Comparison of ENCODE assay signal across 18 cellular contexts in the genomic region with DNA sequence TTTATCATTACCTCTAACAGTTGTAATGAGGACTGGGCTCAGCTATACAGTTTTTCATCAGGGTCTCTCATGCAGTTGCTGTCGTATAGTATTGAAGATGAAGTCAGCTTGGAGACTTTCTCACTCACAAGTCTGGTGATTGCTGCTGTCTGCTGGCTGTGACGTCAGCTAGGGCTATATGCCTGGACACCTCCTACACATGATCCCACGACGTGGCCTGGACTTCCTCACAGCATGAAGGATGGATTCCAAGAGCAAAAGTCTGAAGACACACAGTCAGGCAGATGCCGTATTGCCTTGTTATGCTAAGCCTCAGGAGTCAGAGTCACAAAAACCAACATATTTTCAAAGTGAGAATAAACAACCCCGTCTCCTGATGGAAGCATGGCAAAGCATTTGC.
DNase-seq lines count a peak whose midpoint lies in the region; ATAC-seq and TF ChIP-seq lines count a peak whose summit lies in the region.
"Had no signal": no experiment of that assay in that cellular context is flagged by ENCODE, and none has a peak within 500 bp of the region (broad histone marks: within the 10 kb centered on the region; RNA-seq: fewer than 3 reads in every experiment).

No MANE protein-coding gene starts in this region.

- H4K20me1 ChIP-seq in IMR-90 (ENCODE audit: insufficient read depth, low read length) = no peaks in the 10 kb centered on the region

- 80% methylated on average over 1 of the region's 6 CpGs; no CpG with 5 or more reads in 1 of the 2 experiments for WGBS in IMR-90 (ENCODE audit: extremely low coverage in 2 of 2, insufficient read length in 1 of 2), 2 experiments
- no CpG with 5 or more reads among the region's 6 CpGs for WGBS in trophoblast cell (ENCODE audit: extremely low coverage, insufficient coverage, insufficient read length)

- no peaks in the 10 kb centered on the region for H3K79me2 ChIP-seq in trophoblast cell (ENCODE audit: control insufficient read depth, insufficient read depth, low read length, poor library complexity)

- in situ Hi-C loops in IMR-90 (cut with MboI; ENCODE audit: low sequenced_read_pairs) (no loop called here), brain microvascular endothelial cell (cut with HindIII; ENCODE audit: low pct_ligation_motif_present, low sequenced_read_pairs) (no loop called here)

- H3K4me2 ChIP-seq in IMR-90 (ENCODE audit: low read depth, low read length) = no peak overlapping the region
- no peak overlapping the region for H3K4me2 ChIP-seq in trophoblast cell (ENCODE audit: low read length)

- dilution Hi-C loops in IMR-90 (cut with HindIII; ENCODE audit: low sequenced_read_pairs, unreplicated experiment) = no loop called here

- no peaks in the 10 kb centered on the region for H3K4me1 Mint-ChIP-seq in activated CD4-positive, alpha-beta memory T cell treated with anti-CD3 and anti-CD28 coated beads, Interleukin-2, amount 10 ng/mL, durations not matched to agents 7 days and 5 days
- H3K4me1 Mint-ChIP-seq: CD14-positive monocyte had no signal

- H2AK9ac ChIP-seq in IMR-90 (replicated peaks; ENCODE audit: low read depth, low read length, poor library complexity) = peak overlapping the region; percentile 71

- TF ChIP-seq CTCF in IMR-90 (conservative IDR thresholded peaks at IDR 0.05; ENCODE audit: low read depth, low read length) = no peak
- TF ChIP-seq CTCF in brain microvascular endothelial cell (IDR thresholded peaks at IDR 0.05; ENCODE audit: low read depth, low read length, missing control alignments) = no peak
- no peak for TF ChIP-seq CTCF in fibroblast of pulmonary artery (IDR thresholded peaks at IDR 0.05; ENCODE audit: low read length, missing control alignments)

- no peak overlapping the region for H3K27ac Mint-ChIP-seq in activated CD4-positive, alpha-beta memory T cell treated with anti-CD3 and anti-CD28 coated beads, Interleukin-2, amount 10 ng/mL, durations not matched to agents 7 days and 5 days
- H3K27ac Mint-ChIP-seq: CD14-positive monocyte had no signal

- H3K36me3 ChIP-seq in IMR-90 (ENCODE audit: control insufficient read depth, insufficient read depth, low read length) (no peaks in the 10 kb centered on the region), brain microvascular endothelial cell (replicated peaks) (no peaks in the 10 kb centered on the region), trophoblast cell (ENCODE audit: control insufficient read depth in 1 of 2, insufficient read depth in 2 of 2, low read length in 2 of 2) (no peaks in the 10 kb centered on the region)

- H3K4me1 ChIP-seq in IMR-90 (ENCODE audit: control insufficient read depth, insufficient read depth, low read length) (peaks cover 7% of the 10 kb centered on the region; the same call in 1 of the 2 replicates), trophoblast cell (ENCODE audit: control insufficient read depth in 1 of 2, insufficient read depth in 2 of 2, low read length in 2 of 2) (peaks cover 5 to 6% of the 10 kb centered on the region in 2 experiments)

- intact Hi-C loops in IMR-90 (cut with micrococcal nuclease) (no loop called here), head of caudate nucleus (cut with DNase I) (no loop called here)

- TF ChIP-seq POLR2A in IMR-90 (IDR thresholded peaks at IDR 0.05; ENCODE audit: low read depth, low read length) = no peak

- H2BK5ac ChIP-seq in IMR-90 (ENCODE audit: low read depth, low read length, poor library complexity, severe bottlenecking) (no peak overlapping the region), trophoblast cell (ENCODE audit: low read depth, low read length, poor library complexity) (no peak overlapping the region)

- 0 out of 2 replicates have a peak overlapping the region, but pooled peaks have one; percentile 29 for H3K14ac ChIP-seq in IMR-90 (replicated peaks; ENCODE audit: low read depth, low read length)
- no peak overlapping the region for H3K14ac ChIP-seq in trophoblast cell (ENCODE audit: low read length)

- H2AK5ac ChIP-seq in IMR-90 (ENCODE audit: low read depth, low read length) = no peak overlapping the region
- no peak overlapping the region for H2AK5ac ChIP-seq in trophoblast cell (ENCODE audit: low read length)

- H3K9ac ChIP-seq in IMR-90 (ENCODE audit: low read depth, low read length) (no peak overlapping the region), trophoblast cell (ENCODE audit: low read length) (no peak overlapping the region)

- no peak overlapping the region for H2BK15ac ChIP-seq in IMR-90 (ENCODE audit: low read depth, low read length)

- H4K8ac ChIP-seq in IMR-90 (ENCODE audit: low read depth in 2 of 2, low read length in 2 of 2) (no peak overlapping the region), trophoblast cell (ENCODE audit: low read depth, low read length) (no peak overlapping the region)

- no peak overlapping the region for H3K56ac ChIP-seq in IMR-90 (ENCODE audit: extremely low read depth, insufficient read depth, low read length)

- BruUV-seq in IMR-90 (replicated peaks; lab: Mats Ljungman, UMichigan) = no TSS peak

- H3K27ac ChIP-seq in IMR-90 (ENCODE audit: insufficient read depth, low read length) (no peak overlapping the region), brain microvascular endothelial cell (no peak overlapping the region), trophoblast cell (ENCODE audit: low read depth, low read length) (peak overlapping the region; percentile 87)
- H3K27ac ChIP-seq: HL-60 had no signal

- no peak for TF ChIP-seq RAD21 in IMR-90 (IDR thresholded peaks at IDR 0.05; ENCODE audit: low read length)

- H4K91ac ChIP-seq in IMR-90 (ENCODE audit: insufficient read depth, low read depth, low read length) = no peak overlapping the region
- H4K91ac ChIP-seq in trophoblast cell (ENCODE audit: low read depth, low read length) = no peak overlapping the region

- H3K27me3 ChIP-seq in IMR-90 (ENCODE audit: control insufficient read depth, insufficient read depth, low read length) = no peaks in the 10 kb centered on the region
- H3K27me3 ChIP-seq in brain microvascular endothelial cell (replicated peaks) = no peaks in the 10 kb centered on the region
- H3K27me3 ChIP-seq in trophoblast cell (ENCODE audit: insufficient read depth, low read length) = no peaks in the 10 kb centered on the region

- no peak overlapping the region for H3K4me3 Mint-ChIP-seq in activated CD4-positive, alpha-beta memory T cell treated with anti-CD3 and anti-CD28 coated beads, Interleukin-2, amount 10 ng/mL, durations not matched to agents 7 days and 5 days
- H3K4me3 Mint-ChIP-seq: CD14-positive monocyte had no signal

- H2BK120ac ChIP-seq in IMR-90 (ENCODE audit: low read depth, low read length) (no peak overlapping the region), trophoblast cell (ENCODE audit: insufficient read depth, low read length, poor library complexity) (no peak overlapping the region)

- H2BK12ac ChIP-seq in trophoblast cell (ENCODE audit: low read length) = no peak overlapping the region

- H2AFZ ChIP-seq in IMR-90 (replicated peaks; ENCODE audit: low read length, poor library complexity) (peak overlapping the region; percentile 81), trophoblast cell (ENCODE audit: insufficient read depth, low read length, poor library complexity) (no peak overlapping the region)

- no peak overlapping the region for H3K18ac ChIP-seq in IMR-90 (ENCODE audit: low read depth, low read length)
- no peak overlapping the region for H3K18ac ChIP-seq in trophoblast cell (ENCODE audit: low read length)

- DNase-seq in IMR-90 = peak; percentile 40
- DNase-seq in brain microvascular endothelial cell = peak; percentile 28
- DNase-seq in fibroblast of pulmonary artery (ENCODE audit: low read depth) = peak; percentile 62
- peak in 1 of 2 donors; percentile 11 for DNase-seq in trophoblast cell
- no peak for DNase-seq in DMS53 treated with DMSO at 0.1 percent for 48 hours (lab: John Stamatoyannopoulos, UW; ENCODE audit: unreplicated experiment)
- DNase-seq in activated CD4-positive, alpha-beta memory T cell treated with anti-CD3 and anti-CD28 coated beads, Interleukin-2, amount 10 ng/mL, durations not matched to agents 7 days and 5 days = no peak
- DNase-seq in head of caudate nucleus = no peak
- no peak for DNase-seq in left lobe of liver (ENCODE audit: low spot score)
- DNase-seq: AML-193, NCI-H1417 treated with DMSO at 0.1 percent for 48 hours, NCI-H2029, NCI-H2171 treated with DMSO at 0.1 percent for 48 hours, NCI-H748 treated with DMSO at 0.1 percent for 48 hours, OCI-M1, SHP77 treated with DMSO at 0.1 percent for 48 hours had no signal

- no peak overlapping the region for H2BK20ac ChIP-seq in IMR-90 (ENCODE audit: low read depth, low read length)

- no peaks in the 10 kb centered on the region for H3K79me1 ChIP-seq in IMR-90 (ENCODE audit: low read depth in 1 of 2, low read length in 2 of 2)
- H3K79me1 ChIP-seq in trophoblast cell (ENCODE audit: low read length) = peaks cover 12% of the 10 kb centered on the region

- H3K23ac ChIP-seq in IMR-90 (ENCODE audit: low read depth, low read length) (peak overlapping the region; percentile 82; the same call in 1 of the 2 replicates), trophoblast cell (ENCODE audit: low read length) (no peak overlapping the region)

- no peaks in the 10 kb centered on the region for H3K36me3 Mint-ChIP-seq in activated CD4-positive, alpha-beta memory T cell treated with anti-CD3 and anti-CD28 coated beads, Interleukin-2, amount 10 ng/mL, durations not matched to agents 7 days and 5 days (ENCODE audit: low read depth)
- H3K36me3 Mint-ChIP-seq: CD14-positive monocyte had no signal

- POLR2A ChIA-PET in IMR-90 (lab: Charles Lee; ENCODE audit: unreplicated experiment) = no interaction called here
- POLR2A ChIA-PET in activated CD4-positive, alpha-beta memory T cell treated with anti-CD3 and anti-CD28 coated beads, Interleukin-2, amount 10 ng/mL, durations not matched to agents 7 days and 5 days (lab: Charles Lee) = no interaction called here

- no peaks in the 10 kb centered on the region for H3K9me3 ChIP-seq in IMR-90 (ENCODE audit: control insufficient read depth, insufficient read depth, low read length)
- H3K9me3 ChIP-seq in trophoblast cell (ENCODE audit: insufficient read depth, low read depth, low read length) = no peaks in the 10 kb centered on the region

- no peaks in the 10 kb centered on the region for H3K9me3 Mint-ChIP-seq in activated CD4-positive, alpha-beta memory T cell treated with anti-CD3 and anti-CD28 coated beads, Interleukin-2, amount 10 ng/mL, durations not matched to agents 7 days and 5 days

- no peak for ATAC-seq in IMR-90 (ENCODE audit: low read depth)
- ATAC-seq in left lobe of liver = no peak
- ATAC-seq: K562 had no signal

- no peaks in the 10 kb centered on the region for H3K27me3 Mint-ChIP-seq in activated CD4-positive, alpha-beta memory T cell treated with anti-CD3 and anti-CD28 coated beads, Interleukin-2, amount 10 ng/mL, durations not matched to agents 7 days and 5 days

- H3K9me1 ChIP-seq in IMR-90 (ENCODE audit: insufficient read depth, low read length) = no peaks in the 10 kb centered on the region; the same call in 1 of the 2 replicates

- no peak overlapping the region for H4K5ac ChIP-seq in IMR-90 (ENCODE audit: low read depth, low read length)

- no peak overlapping the region for H3K4me3 ChIP-seq in IMR-90 (ENCODE audit: insufficient read depth, low read depth, low read length)
- H3K4me3 ChIP-seq in brain microvascular endothelial cell (ENCODE audit: low read depth, low read length) = no peak overlapping the region
- H3K4me3 ChIP-seq in fibroblast of pulmonary artery (replicated peaks; ENCODE audit: low read depth, low read length) = no peak overlapping the region
- no peak overlapping the region for H3K4me3 ChIP-seq in trophoblast cell (ENCODE audit: low read depth, low read length)
- H3K4me3 ChIP-seq: K562 had no signal

- H4K12ac ChIP-seq in trophoblast cell (ENCODE audit: low read depth, low read length) = no peak overlapping the region

- CTCF ChIA-PET in IMR-90 (lab: Yijun Ruan, JAX) = interaction anchor here (0.6 kb wide), 1 partner anchor 249 kb away, joined by 4 read pairs; no protein-coding TSS in a partner anchor
- CTCF ChIA-PET in activated CD4-positive, alpha-beta memory T cell treated with anti-CD3 and anti-CD28 coated beads, Interleukin-2, amount 10 ng/mL, durations not matched to agents 7 days and 5 days (lab: Charles Lee) = no interaction called here

- H3K4ac ChIP-seq in IMR-90 (ENCODE audit: low read depth, low read length) (no peak overlapping the region), trophoblast cell (ENCODE audit: low read depth, low read length) (no peak overlapping the region)

Comparison
In these comparisons a context has a peak if more than half of its experiments do, and no peak if none do; other contexts are left out.
1. DNase-seq: peak in IMR-90 (single experiment), brain microvascular endothelial cell (single experiment) and fibroblast of pulmonary artery (single experiment); none in DMS53 treated with DMSO at 0.1 percent for 48 hours (single experiment), activated CD4-positive, alpha-beta memory T cell treated with anti-CD3 and anti-CD28 coated beads, Interleukin-2, amount 10 ng/mL, durations not matched to agents 7 days and 5 days (single experiment), head of caudate nucleus (0 of 42) and left lobe of liver (single experiment).